In genomic region chr7:155696747-155697146, GRCh38 we compare ENCODE assay signal across 24 cellular contexts. TPM values are rescaled to one million over a fixed set of nuclear protein-coding genes. Genes with fewer than 3 reads are reported as not detected.
A peak's percentile ranks its signal among the peaks of the same experiment; 100 is the strongest.
DNase-seq lines count a peak whose midpoint lies in the region; ATAC-seq, FAIRE-seq and TF ChIP-seq lines count a peak whose summit lies in the region.
"Had no signal": no experiment of that assay in that cellular context is flagged by ENCODE, and none has a peak within 500 bp of the region (broad histone marks: within the 10 kb centered on the region; RNA-seq: fewer than 3 reads in every experiment).

No MANE protein-coding gene starts in this region.

- H3K27ac Mint-ChIP-seq in activated CD8-positive, alpha-beta T cell treated with anti-CD3 and anti-CD28 coated beads for 36 hours: peak overlapping the region; percentile 5
- H3K27ac Mint-ChIP-seq in activated CD8-positive, alpha-beta T cell treated with anti-CD3 and anti-CD28 coated beads, Interleukin-2, amount 10 ng/mL, durations not matched to agents 7 days and 5 days: no peak overlapping the region
- peak overlapping the region; percentile 24 for H3K27ac Mint-ChIP-seq in CD8-positive, alpha-beta T cell
- H3K27ac Mint-ChIP-seq in activated T-helper 17 cell treated with anti-CD3 and anti-CD28 coated beads, Interleukin-2, amount 50 U/mL, for 72 hours: peak overlapping the region; percentile 2
- peak overlapping the region in 6 of 9 donors; percentile 15 to 85 (median 34) for H3K27ac Mint-ChIP-seq in naive thymus-derived CD4-positive, alpha-beta T cell

- H3K4me1 ChIP-seq in CD8-positive, alpha-beta T cell (ENCODE audit: insufficient read depth, low read length): peaks cover 25% of the 10 kb centered on the region
- peaks cover 4 to 8% of the 10 kb centered on the region in 2 donors for H3K4me1 ChIP-seq in naive thymus-derived CD4-positive, alpha-beta T cell (ENCODE audit: control insufficient read depth in 2 of 2, insufficient read depth in 2 of 2, low read length in 2 of 2)

- ATAC-seq in activated CD8-positive, alpha-beta T cell treated with anti-CD3 and anti-CD28 coated beads for 36 hours: no peak
- ATAC-seq in activated CD8-positive, alpha-beta T cell treated with anti-CD3 and anti-CD28 coated beads, Interleukin-2, amount 10 ng/mL, durations not matched to agents 7 days and 5 days: no peak
- ATAC-seq in CD8-positive, alpha-beta T cell: no peak
- no peak for ATAC-seq in activated T-helper 17 cell treated with anti-CD3 and anti-CD28 coated beads, Interleukin-2, amount 50 U/mL, for 72 hours (replicated peaks)
- ATAC-seq in naive thymus-derived CD4-positive, alpha-beta T cell: no peak
- ATAC-seq: GM12878 had no signal

- FAIRE-seq in urothelium cell line (lab: Jason Lieb, UNC): no peak
- FAIRE-seq: G401.6, GM12878, GM19239, RCC 7860 had no signal

- no peak overlapping the region for H3K4me3 ChIP-seq in CD8-positive, alpha-beta T cell (ENCODE audit: low read depth, low read length)
- no peak overlapping the region for H3K4me3 ChIP-seq in naive thymus-derived CD4-positive, alpha-beta T cell (ENCODE audit: low read length)
- H3K4me3 ChIP-seq: GM12878, SK-N-MC had no signal

- CTCF ChIA-PET in activated CD8-positive, alpha-beta T cell treated with anti-CD3 and anti-CD28 coated beads for 36 hours (lab: Charles Lee): interaction anchor here (0.8 to 1.5 kb wide), 2 partner anchors 71 to 98 kb away, joined by 3 to 5 read pairs; no protein-coding TSS in a partner anchor
- CTCF ChIA-PET in activated CD8-positive, alpha-beta T cell treated with anti-CD3 and anti-CD28 coated beads, Interleukin-2, amount 10 ng/mL, durations not matched to agents 7 days and 5 days (lab: Charles Lee): interaction anchor here (1.4 kb wide), 1 partner anchor 98 kb away, joined by 6 read pairs; no protein-coding TSS in a partner anchor
- CTCF ChIA-PET in CD8-positive, alpha-beta T cell (lab: Charles Lee): no interaction called here
- CTCF ChIA-PET in naive thymus-derived CD4-positive, alpha-beta T cell (lab: Charles Lee): no interaction called here

- H3K4me1 Mint-ChIP-seq in activated CD8-positive, alpha-beta T cell treated with anti-CD3 and anti-CD28 coated beads for 36 hours (ENCODE audit: low read depth): peaks cover 64% of the 10 kb centered on the region
- H3K4me1 Mint-ChIP-seq in activated CD8-positive, alpha-beta T cell treated with anti-CD3 and anti-CD28 coated beads, Interleukin-2, amount 10 ng/mL, durations not matched to agents 7 days and 5 days (ENCODE audit: low read depth): peaks cover 27% of the 10 kb centered on the region
- peaks cover 69% of the 10 kb centered on the region for H3K4me1 Mint-ChIP-seq in CD8-positive, alpha-beta T cell (ENCODE audit: low read depth)
- peaks cover 38% of the 10 kb centered on the region for H3K4me1 Mint-ChIP-seq in activated T-helper 17 cell treated with anti-CD3 and anti-CD28 coated beads, Interleukin-2, amount 50 U/mL, for 72 hours
- H3K4me1 Mint-ChIP-seq in naive thymus-derived CD4-positive, alpha-beta T cell: peaks cover 29 to 79% (median 75%) of the 10 kb centered on the region in 7 donors

- H3K9me3 Mint-ChIP-seq in activated CD8-positive, alpha-beta T cell treated with anti-CD3 and anti-CD28 coated beads for 36 hours: no peaks in the 10 kb centered on the region
- H3K9me3 Mint-ChIP-seq in activated CD8-positive, alpha-beta T cell treated with anti-CD3 and anti-CD28 coated beads, Interleukin-2, amount 10 ng/mL, durations not matched to agents 7 days and 5 days (ENCODE audit: insufficient read depth): no peaks in the 10 kb centered on the region
- no peaks in the 10 kb centered on the region for H3K9me3 Mint-ChIP-seq in CD8-positive, alpha-beta T cell
- no peaks in the 10 kb centered on the region for H3K9me3 Mint-ChIP-seq in activated T-helper 17 cell treated with anti-CD3 and anti-CD28 coated beads, Interleukin-2, amount 50 U/mL, for 72 hours
- no peaks in the 10 kb centered on the region for H3K9me3 Mint-ChIP-seq in naive thymus-derived CD4-positive, alpha-beta T cell

- H3K36me3 Mint-ChIP-seq in activated CD8-positive, alpha-beta T cell treated with anti-CD3 and anti-CD28 coated beads for 36 hours (ENCODE audit: low read depth): peaks cover 16% of the 10 kb centered on the region
- peaks cover 38% of the 10 kb centered on the region for H3K36me3 Mint-ChIP-seq in activated CD8-positive, alpha-beta T cell treated with anti-CD3 and anti-CD28 coated beads, Interleukin-2, amount 10 ng/mL, durations not matched to agents 7 days and 5 days (ENCODE audit: low read depth)
- peaks cover 46% of the 10 kb centered on the region for H3K36me3 Mint-ChIP-seq in CD8-positive, alpha-beta T cell
- peaks cover 6% of the 10 kb centered on the region for H3K36me3 Mint-ChIP-seq in activated T-helper 17 cell treated with anti-CD3 and anti-CD28 coated beads, Interleukin-2, amount 50 U/mL, for 72 hours (ENCODE audit: low read depth)
- peaks cover 3 to 16% (median 9%) of the 10 kb centered on the region in 5 donors for H3K36me3 Mint-ChIP-seq in naive thymus-derived CD4-positive, alpha-beta T cell

- peaks cover under 1% of the 10 kb centered on the region for H3K36me3 ChIP-seq in CD8-positive, alpha-beta T cell (ENCODE audit: insufficient read depth, low read length)
- peaks cover 0 to 12% (median 7%) of the 10 kb centered on the region in 3 experiments for H3K36me3 ChIP-seq in naive thymus-derived CD4-positive, alpha-beta T cell (ENCODE audit: control insufficient read depth in 2 of 3, insufficient read depth in 3 of 3, low read length in 3 of 3)

- POLR2A ChIA-PET in activated CD8-positive, alpha-beta T cell treated with anti-CD3 and anti-CD28 coated beads for 36 hours (lab: Charles Lee): no interaction called here
- POLR2A ChIA-PET in activated CD8-positive, alpha-beta T cell treated with anti-CD3 and anti-CD28 coated beads, Interleukin-2, amount 10 ng/mL, durations not matched to agents 7 days and 5 days (lab: Charles Lee): no interaction called here
- POLR2A ChIA-PET in CD8-positive, alpha-beta T cell (lab: Charles Lee): no interaction called here
- POLR2A ChIA-PET in naive thymus-derived CD4-positive, alpha-beta T cell (lab: Charles Lee): interaction anchor here (0.8 to 1.0 kb wide), 2 partner anchors 18 to 764 kb away, joined by 3 read pairs; no protein-coding TSS in a partner anchor

- intact Hi-C loops in activated CD8-positive, alpha-beta T cell treated with anti-CD3 and anti-CD28 coated beads for 36 hours (cut with micrococcal nuclease): loop anchor here (5.0 kb wide), 1 partner anchor 36 kb away; no protein-coding TSS in a partner anchor
- intact Hi-C loops in CD8-positive, alpha-beta T cell (cut with DNase I, micrococcal nuclease): no loop called here
- intact Hi-C loops in naive thymus-derived CD4-positive, alpha-beta T cell (cut with micrococcal nuclease): no loop called here

- no peaks in the 10 kb centered on the region for H3K27me3 ChIP-seq in CD8-positive, alpha-beta T cell (ENCODE audit: insufficient read depth, low read length)
- H3K27me3 ChIP-seq in naive thymus-derived CD4-positive, alpha-beta T cell (ENCODE audit: control insufficient read depth in 2 of 2, insufficient read depth in 2 of 2, low read length in 2 of 2): no peaks in the 10 kb centered on the region

- H3K27me3 Mint-ChIP-seq in activated CD8-positive, alpha-beta T cell treated with anti-CD3 and anti-CD28 coated beads for 36 hours: no peaks in the 10 kb centered on the region
- no peaks in the 10 kb centered on the region for H3K27me3 Mint-ChIP-seq in activated CD8-positive, alpha-beta T cell treated with anti-CD3 and anti-CD28 coated beads, Interleukin-2, amount 10 ng/mL, durations not matched to agents 7 days and 5 days (ENCODE audit: low read depth)
- H3K27me3 Mint-ChIP-seq in CD8-positive, alpha-beta T cell (ENCODE audit: low read depth): no peaks in the 10 kb centered on the region
- no peaks in the 10 kb centered on the region for H3K27me3 Mint-ChIP-seq in activated T-helper 17 cell treated with anti-CD3 and anti-CD28 coated beads, Interleukin-2, amount 50 U/mL, for 72 hours
- H3K27me3 Mint-ChIP-seq in naive thymus-derived CD4-positive, alpha-beta T cell: no peaks in the 10 kb centered on the region

- H3K9me3 ChIP-seq in CD8-positive, alpha-beta T cell (ENCODE audit: low read length): no peaks in the 10 kb centered on the region
- H3K9me3 ChIP-seq in naive thymus-derived CD4-positive, alpha-beta T cell (ENCODE audit: control insufficient read depth in 2 of 3, low read length in 3 of 3): no peaks in the 10 kb centered on the region

- TF ChIP-seq CTCF in activated CD8-positive, alpha-beta T cell treated with anti-CD3 and anti-CD28 coated beads for 36 hours (IDR thresholded peaks at IDR 0.05): no peak
- no peak for TF ChIP-seq CTCF in CD8-positive, alpha-beta T cell (IDR thresholded peaks at IDR 0.05)

- DNase-seq in activated CD8-positive, alpha-beta T cell treated with anti-CD3 and anti-CD28 coated beads for 36 hours: no peak
- no peak for DNase-seq in activated CD8-positive, alpha-beta T cell treated with anti-CD3 and anti-CD28 coated beads, Interleukin-2, amount 10 ng/mL, durations not matched to agents 7 days and 5 days
- DNase-seq in CD8-positive, alpha-beta T cell: no peak
- DNase-seq in naive thymus-derived CD4-positive, alpha-beta T cell: no peak
- no peak for DNase-seq in urothelium cell line (ENCODE audit: low spot score)
- no peak for DNase-seq in DMS153 treated with DMSO at 0.1 percent for 48 hours (lab: John Stamatoyannopoulos, UW; ENCODE audit: unreplicated experiment)
- DNase-seq in Ammon's horn (ENCODE audit: low spot score): no peak
- DNase-seq: 8988T, ACHN, COR-L47, KBM-7, NCI-H1105 treated with DMSO at 0.1 percent for 48 hours, NCI-H146, NCI-H1930, NCI-H2107, NCI-H524, NCI-H774, SIG-M5 had no signal

- H3K4me3 Mint-ChIP-seq in activated CD8-positive, alpha-beta T cell treated with anti-CD3 and anti-CD28 coated beads for 36 hours: no peak overlapping the region
- no peak overlapping the region for H3K4me3 Mint-ChIP-seq in activated CD8-positive, alpha-beta T cell treated with anti-CD3 and anti-CD28 coated beads, Interleukin-2, amount 10 ng/mL, durations not matched to agents 7 days and 5 days
- H3K4me3 Mint-ChIP-seq in CD8-positive, alpha-beta T cell: no peak overlapping the region
- no peak overlapping the region for H3K4me3 Mint-ChIP-seq in activated T-helper 17 cell treated with anti-CD3 and anti-CD28 coated beads, Interleukin-2, amount 50 U/mL, for 72 hours
- peak overlapping the region in 1 of 10 donors; percentile 51 for H3K4me3 Mint-ChIP-seq in naive thymus-derived CD4-positive, alpha-beta T cell

- no peak overlapping the region for H3K27ac ChIP-seq in CD8-positive, alpha-beta T cell (ENCODE audit: low read depth, low read length)
- no peak overlapping the region for H3K27ac ChIP-seq in naive thymus-derived CD4-positive, alpha-beta T cell (ENCODE audit: low read depth, low read length)
- H3K27ac ChIP-seq: SK-N-MC had no signal

RNA-seq across cellular contexts. Expression of gene RBM33, which starts 52.3 kb away (rescaled TPM):
- total RNA-seq in activated CD8-positive, alpha-beta T cell treated with anti-CD3 and anti-CD28 coated beads for 36 hours: 10 to 100 TPM; 73.7 to 84.8 TPM
- 10 to 100 TPM; 81.4 to 85.6 TPM for total RNA-seq in activated CD8-positive, alpha-beta T cell treated with anti-CD3 and anti-CD28 coated beads, Interleukin-2, amount 10 ng/mL, durations not matched to agents 7 days and 5 days
- total RNA-seq in CD8-positive, alpha-beta T cell: 100 to 1,000 TPM; 169 to 184 TPM
- 100 to 1,000 TPM in 1 of 2 donors, 10 to 100 TPM in 1; 79.6 to 114 TPM for total RNA-seq in activated T-helper 17 cell treated with anti-CD3 and anti-CD28 coated beads, Interleukin-2, amount 50 U/mL, for 72 hours
- 100 to 1,000 TPM in 4 of 5 experiments, 10 to 100 TPM in 1; 90.2 to 177 (median 164) TPM for total RNA-seq in naive thymus-derived CD4-positive, alpha-beta T cell
- polyA plus RNA-seq in naive thymus-derived CD4-positive, alpha-beta T cell: 10 to 100 TPM; 43.7 to 78.8 TPM

Comparison
In these comparisons a context has a peak if more than half of its experiments do, and no peak if none do; other contexts are left out.
1. CTCF ChIA-PET loops: an anchor here in activated CD8-positive, alpha-beta T cell treated with anti-CD3 and anti-CD28 coated beads for 36 hours (0.8 to 1.5 kb wide) and activated CD8-positive, alpha-beta T cell treated with anti-CD3 and anti-CD28 coated beads, Interleukin-2, amount 10 ng/mL, durations not matched to agents 7 days and 5 days (1.4 kb wide); none called in CD8-positive, alpha-beta T cell and naive thymus-derived CD4-positive, alpha-beta T cell.